In the genomic region with DNA sequence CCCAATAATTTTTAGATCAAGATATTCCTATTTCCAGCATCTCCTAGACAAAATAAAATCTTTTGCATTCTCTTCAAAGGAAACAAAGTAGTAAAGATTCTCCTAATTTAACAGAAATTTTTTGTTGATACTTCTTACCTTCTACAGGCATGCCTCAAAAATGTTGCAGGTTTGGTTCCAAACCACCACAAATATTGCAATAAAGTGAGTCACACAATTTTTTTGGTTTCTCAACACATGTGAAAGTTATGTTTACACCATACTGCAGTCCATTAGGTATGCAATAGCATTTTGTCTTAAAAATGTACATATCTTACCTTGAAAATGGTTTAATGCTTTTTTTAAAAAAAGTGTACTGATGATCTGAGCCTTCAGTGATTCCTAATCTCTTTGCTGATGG, we compare ENCODE assay signal across 34 cellular contexts.
DNase-seq lines count a peak whose midpoint lies in the region; ATAC-seq and TF ChIP-seq lines count a peak whose summit lies in the region.
"Had no signal": no experiment of that assay in that cellular context is flagged by ENCODE, and none has a peak within 500 bp of the region (broad histone marks: within the 10 kb centered on the region; RNA-seq: fewer than 3 reads in every experiment).

No MANE protein-coding gene starts in this region.

- H3K36me3 Mint-ChIP-seq in activated T-helper 2 cell treated with anti-CD3 and anti-CD28 coated beads, Interferon-gamma antibody, Interleukin-2, Interleukin-4, amounts not matched to agents 10 μg/mL and 5 μg/mL and 100 μg/mL, durations not matched to agents 14 hours and 24 hours and 36 hours (ENCODE audit: low read depth), result no peaks in the 10 kb centered on the region
- H3K36me3 Mint-ChIP-seq: CD4-positive, alpha-beta memory T cell had no signal

- no peak overlapping the region for H3K4me3 ChIP-seq in AG10803 (ENCODE audit: low read length)
- no peak overlapping the region for H3K4me3 ChIP-seq in fibroblast of villous mesenchyme (ENCODE audit: low read depth, low read length)
- H3K4me3 ChIP-seq: skin epidermis, thoracic aorta, uterus had no signal

- H3K9me3 Mint-ChIP-seq in activated T-helper 2 cell treated with anti-CD3 and anti-CD28 coated beads, Interferon-gamma antibody, Interleukin-2, Interleukin-4, amounts not matched to agents 10 μg/mL and 5 μg/mL and 100 μg/mL, durations not matched to agents 14 hours and 24 hours and 36 hours, result no peaks in the 10 kb centered on the region
- H3K9me3 Mint-ChIP-seq: activated naive CD4-positive, alpha-beta T cell treated with anti-CD3 and anti-CD28 coated beads, Interleukin-2, amount 50 U/mL, for 72 hours; activated T-helper 17 cell treated with anti-CD3 and anti-CD28 coated beads, Interleukin-2, amount 50 U/mL, for 72 hours; central memory CD8-positive, alpha-beta T cell; dendritic cell treated with granulocyte-macrophage colony-stimulating factor and Interleukin-4, amounts not matched to agents 40 ng/mL and 50 ng/mL, for 4 days had no signal

- H3K4me1 Mint-ChIP-seq in activated T-helper 2 cell treated with anti-CD3 and anti-CD28 coated beads, Interferon-gamma antibody, Interleukin-2, Interleukin-4, amounts not matched to agents 10 μg/mL and 5 μg/mL and 100 μg/mL, durations not matched to agents 14 hours and 24 hours and 36 hours (ENCODE audit: low read depth), result peaks cover 19% of the 10 kb centered on the region

- no peak for ATAC-seq in GM21576 (IDR thresholded peaks at IDR 0.05; ENCODE audit: unreplicated experiment)
- ATAC-seq: activated CD8-positive, alpha-beta T cell treated with anti-CD3 and anti-CD28 coated beads, Interleukin-2, amount 10 ng/mL, durations not matched to agents 7 days and 5 days; activated naive CD4-positive, alpha-beta T cell treated with anti-CD3 and anti-CD28 coated beads, Interleukin-2, amount 50 U/mL, for 72 hours; activated T-helper 17 cell treated with anti-CD3 and anti-CD28 coated beads, Interleukin-2, amount 50 U/mL, for 72 hours; esophagus mucosa; stimulated activated naive CD8-positive, alpha-beta T cell treated with anti-CD3 and anti-CD28 coated beads, Interleukin-15, Interleukin-2, amounts not matched to agents 100 U/mL and 50 U/mL, for 24 hours had no signal

- peak; percentile 65 for DNase-seq in AG10803 (ENCODE audit: low read depth)
- DNase-seq in LHCN-M2 (ENCODE audit: low read depth), result peak; percentile 15
- peak; percentile 21 for DNase-seq in astrocyte of the hippocampus (ENCODE audit: low read depth, low spot score)
- peak; percentile 20 for DNase-seq in fibroblast of villous mesenchyme (ENCODE audit: low read depth)
- DNase-seq in GM19238 (ENCODE audit: insufficient read length, low spot score), result no peak
- DNase-seq in COLO829 (ENCODE audit: low spot score), result no peak
- DNase-seq in activated T-helper 2 cell treated with anti-CD3 and anti-CD28 coated beads, Interferon-gamma antibody, Interleukin-2, Interleukin-4, amounts not matched to agents 10 μg/mL and 5 μg/mL and 100 μg/mL, durations not matched to agents 14 hours and 24 hours and 36 hours (ENCODE audit: low spot score), result no peak
- DNase-seq: activated CD4-positive, alpha-beta T cell treated with anti-CD3 and anti-CD28 coated beads for 4 hours; activated CD8-positive, alpha-beta T cell treated with anti-CD3 and anti-CD28 coated beads, Interleukin-2, amount 10 ng/mL, durations not matched to agents 7 days and 5 days; aorta; CD4-positive, alpha-beta memory T cell; DMS 273 treated with DMSO at 0.1 percent for 48 hours; endodermal cell; H7; hypothalamus; Karpas-422; mesenchymal stem cell; NCI-H1092; NCI-H1694; NCI-H510A; nephron progenitor cell; RPMI8226; stimulated activated naive CD8-positive, alpha-beta T cell treated with anti-CD3 and anti-CD28 coated beads, Interleukin-15, Interleukin-2, amounts not matched to agents 100 U/mL and 50 U/mL, for 24 hours; T1000; uterus had no signal

- no peak overlapping the region for H3K4me3 Mint-ChIP-seq in activated T-helper 2 cell treated with anti-CD3 and anti-CD28 coated beads, Interferon-gamma antibody, Interleukin-2, Interleukin-4, amounts not matched to agents 10 μg/mL and 5 μg/mL and 100 μg/mL, durations not matched to agents 14 hours and 24 hours and 36 hours (ENCODE audit: low read depth)
- H3K4me3 Mint-ChIP-seq: activated CD8-positive, alpha-beta T cell treated with anti-CD3 and anti-CD28 coated beads, Interleukin-2, amount 10 ng/mL, durations not matched to agents 7 days and 5 days; activated T-helper 17 cell treated with anti-CD3 and anti-CD28 coated beads, Interleukin-2, amount 50 U/mL, for 72 hours; B cell; CD4-positive, alpha-beta memory T cell; central memory CD8-positive, alpha-beta T cell; dendritic cell treated with granulocyte-macrophage colony-stimulating factor and Interleukin-4, amounts not matched to agents 40 ng/mL and 50 ng/mL, for 4 days; endodermal cell; nephron progenitor cell had no signal

- intact Hi-C loops in activated T-helper 2 cell treated with anti-CD3 and anti-CD28 coated beads, Interferon-gamma antibody, Interleukin-2, Interleukin-4, amounts not matched to agents 10 μg/mL and 5 μg/mL and 100 μg/mL, durations not matched to agents 14 hours and 24 hours and 36 hours (cut with micrococcal nuclease), result loop anchor here (5.0 kb wide), 1 partner anchor 72 kb away; no protein-coding TSS in a partner anchor

- TF ChIP-seq CTCF in AG10803 (conservative IDR thresholded peaks at IDR 0.05; ENCODE audit: low read length) (no peak), fibroblast of villous mesenchyme (IDR thresholded peaks at IDR 0.05; ENCODE audit: insufficient read depth, low read depth, low read length) (no peak)

- H3K27ac Mint-ChIP-seq in activated T-helper 2 cell treated with anti-CD3 and anti-CD28 coated beads, Interferon-gamma antibody, Interleukin-2, Interleukin-4, amounts not matched to agents 10 μg/mL and 5 μg/mL and 100 μg/mL, durations not matched to agents 14 hours and 24 hours and 36 hours, result no peak overlapping the region
- H3K27ac Mint-ChIP-seq: activated CD8-positive, alpha-beta T cell treated with anti-CD3 and anti-CD28 coated beads, Interleukin-2, amount 10 ng/mL, durations not matched to agents 7 days and 5 days; activated naive CD4-positive, alpha-beta T cell treated with anti-CD3 and anti-CD28 coated beads, Interleukin-2, amount 50 U/mL, for 72 hours; activated T-helper 17 cell treated with anti-CD3 and anti-CD28 coated beads, Interleukin-2, amount 50 U/mL, for 72 hours; B cell; CD4-positive, alpha-beta memory T cell; dendritic cell treated with granulocyte-macrophage colony-stimulating factor and Interleukin-4, amounts not matched to agents 40 ng/mL and 50 ng/mL, for 4 days; endodermal cell; nephron progenitor cell had no signal

- H3K27me3 Mint-ChIP-seq in activated T-helper 2 cell treated with anti-CD3 and anti-CD28 coated beads, Interferon-gamma antibody, Interleukin-2, Interleukin-4, amounts not matched to agents 10 μg/mL and 5 μg/mL and 100 μg/mL, durations not matched to agents 14 hours and 24 hours and 36 hours (ENCODE audit: low read depth), result peaks cover 45% of the 10 kb centered on the region

Comparison
In these comparisons a context has a peak if more than half of its experiments do, and no peak if none do; other contexts are left out.
1. DNase-seq: peak in AG10803 (single experiment), LHCN-M2 (single experiment), astrocyte of the hippocampus (single experiment) and fibroblast of villous mesenchyme (single experiment); none in GM19238 (single experiment), COLO829 (single experiment) and activated T-helper 2 cell treated with anti-CD3 and anti-CD28 coated beads, Interferon-gamma antibody, Interleukin-2, Interleukin-4, amounts not matched to agents 10 μg/mL and 5 μg/mL and 100 μg/mL, durations not matched to agents 14 hours and 24 hours and 36 hours (single experiment).